ENCODE assay signal across 29 cellular contexts in the genomic region with DNA sequence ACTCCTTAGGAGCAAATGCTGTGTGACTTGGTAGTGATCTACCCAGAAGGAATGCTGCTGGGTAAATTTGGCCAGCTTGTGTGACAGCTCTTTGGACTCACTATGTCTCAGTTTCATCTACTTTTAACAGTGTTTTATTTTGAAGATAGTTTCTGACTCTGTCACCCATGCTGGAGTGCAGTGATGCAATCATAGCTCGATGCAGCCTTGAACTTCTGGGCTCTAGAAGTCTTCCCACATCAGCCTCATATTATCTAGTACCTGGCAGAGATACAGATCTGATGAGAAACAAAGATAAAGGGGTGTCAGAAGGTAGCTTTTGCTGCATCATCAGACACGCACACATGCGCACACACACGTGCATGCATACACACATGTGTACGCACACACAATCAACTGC. TPM values are rescaled to one million over a fixed set of nuclear protein-coding genes. Genes with fewer than 3 reads are reported as not detected.
"Had no signal": no experiment of that assay in that cellular context is flagged by ENCODE, and none has a peak within 500 bp of the region (broad histone marks: within the 10 kb centered on the region; RNA-seq: fewer than 3 reads in every experiment).

No MANE protein-coding gene starts in this region.

- H3K36me3 ChIP-seq: colonic mucosa, esophagus squamous epithelium, gastrocnemius medialis, heart right ventricle, left lung, lower lobe of right lung had no signal

- H3K4me1 ChIP-seq: colonic mucosa, esophagus squamous epithelium, gastrocnemius medialis, heart right ventricle, left lung, lower lobe of right lung had no signal

- FAIRE-seq: endometrium, islet of Langerhans, keratinocyte had no signal

- ATAC-seq: effector memory CD8-positive, alpha-beta T cell; esophagus mucosa; gastrocnemius medialis; heart right ventricle; left cardiac atrium; left lung; left ventricle myocardium superior; lower lobe of right lung; mucosa of descending colon had no signal

- H3K27me3 ChIP-seq: colonic mucosa, esophagus squamous epithelium, gastrocnemius medialis, heart right ventricle, left lung had no signal

- H3K9me3 ChIP-seq: colonic mucosa, esophagus squamous epithelium, gastrocnemius medialis, left lung, lower lobe of right lung, mucosa of descending colon had no signal

- DNase-seq: colonic mucosa; cortex of kidney; effector CD8-positive, alpha-beta T cell; effector memory CD8-positive, alpha-beta T cell; endodermal cell; erythroblast; esophagus squamous epithelium; foreskin melanocyte; gastrocnemius medialis; glutamatergic neuron; head of caudate nucleus; heart right ventricle; hippocampal formation; left cardiac atrium; left lung; left ventricle myocardium superior; lower lobe of right lung; mesenchymal stem cell; mucosa of descending colon had no signal

- H3K4me3 ChIP-seq: colonic mucosa, esophagus squamous epithelium, gastrocnemius medialis, heart right ventricle, left lung, lower lobe of right lung, mucosa of descending colon had no signal

- H3K27ac ChIP-seq: colonic mucosa, epithelial cell of prostate, esophagus squamous epithelium, gastrocnemius medialis, heart right ventricle, left lung, lower lobe of right lung had no signal

RNA-seq across cellular contexts. Expression of a gene that starts 19.2 kb away (rescaled TPM):
- total RNA-seq: chondrocyte, colonic mucosa, dermis microvascular lymphatic vessel endothelial cell, esophagus mucosa, glomerular endothelial cell, mesenteric fat pad, mesothelial cell of epicardium had no signal
- polyA plus RNA-seq: keratinocyte had no signal
